In the genomic region with DNA sequence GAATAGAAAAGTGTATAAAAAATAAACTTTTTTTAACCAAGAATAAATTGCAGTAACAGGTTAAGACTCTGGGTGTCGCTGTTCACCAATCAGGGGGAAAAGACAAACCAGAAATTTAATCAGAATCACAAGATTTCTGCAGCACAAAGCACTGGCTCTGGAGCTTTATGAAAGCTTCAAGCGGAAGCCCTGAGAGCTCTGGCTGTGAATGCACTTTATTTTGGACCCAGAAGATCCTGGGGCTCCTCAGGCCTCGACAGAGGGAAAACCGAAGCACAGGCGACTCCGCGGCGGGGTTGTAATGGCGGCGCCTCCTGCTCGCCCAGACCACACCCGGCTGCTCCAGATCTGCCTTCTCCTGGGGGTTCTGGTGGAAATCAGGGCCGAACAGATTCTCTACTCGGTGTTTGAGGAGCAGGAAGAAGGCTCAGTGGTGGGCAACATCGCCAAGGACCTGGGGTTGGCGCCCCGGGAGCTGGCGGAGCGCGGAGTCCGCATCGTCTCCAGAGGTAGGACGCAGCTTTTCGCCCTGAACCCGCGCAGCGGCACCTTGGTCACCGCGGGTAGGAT, we compare ENCODE assay signal across 1 cellular context.
TF ChIP-seq lines count a peak whose summit lies in the region.

A gene (plus strand): TSS at position 122 of the 570 bp plus-strand sequence. CDS start 87 bp downstream, at position 209.

TF ChIP-seq in WTC11, 78 proteins besides CTCF, POLR2A, EP300 and RAD21 (continued from another document):
- TF ChIP-seq, protein P1, sequence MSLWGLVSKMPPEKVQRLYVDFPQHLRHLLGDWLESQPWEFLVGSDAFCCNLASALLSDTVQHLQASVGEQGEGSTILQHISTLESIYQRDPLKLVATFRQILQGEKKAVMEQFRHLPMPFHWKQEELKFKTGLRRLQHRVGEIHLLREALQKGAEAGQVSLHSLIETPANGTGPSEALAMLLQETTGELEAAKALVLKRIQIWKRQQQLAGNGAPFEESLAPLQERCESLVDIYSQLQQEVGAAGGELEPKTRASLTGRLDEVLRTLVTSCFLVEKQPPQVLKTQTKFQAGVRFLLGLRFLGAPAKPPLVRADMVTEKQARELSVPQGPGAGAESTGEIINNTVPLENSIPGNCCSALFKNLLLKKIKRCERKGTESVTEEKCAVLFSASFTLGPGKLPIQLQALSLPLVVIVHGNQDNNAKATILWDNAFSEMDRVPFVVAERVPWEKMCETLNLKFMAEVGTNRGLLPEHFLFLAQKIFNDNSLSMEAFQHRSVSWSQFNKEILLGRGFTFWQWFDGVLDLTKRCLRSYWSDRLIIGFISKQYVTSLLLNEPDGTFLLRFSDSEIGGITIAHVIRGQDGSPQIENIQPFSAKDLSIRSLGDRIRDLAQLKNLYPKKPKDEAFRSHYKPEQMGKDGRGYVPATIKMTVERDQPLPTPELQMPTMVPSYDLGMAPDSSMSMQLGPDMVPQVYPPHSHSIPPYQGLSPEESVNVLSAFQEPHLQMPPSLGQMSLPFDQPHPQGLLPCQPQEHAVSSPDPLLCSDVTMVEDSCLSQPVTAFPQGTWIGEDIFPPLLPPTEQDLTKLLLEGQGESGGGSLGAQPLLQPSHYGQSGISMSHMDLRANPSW (CRISPR knock-in tag; conservative IDR thresholded peaks at IDR 0.05; ENCODE audit: low read depth) = no peak
TF ChIP-seq in WTC11: peak in this region for 0.
